39 cellular contexts compared by ENCODE assay signal in the genomic region with DNA sequence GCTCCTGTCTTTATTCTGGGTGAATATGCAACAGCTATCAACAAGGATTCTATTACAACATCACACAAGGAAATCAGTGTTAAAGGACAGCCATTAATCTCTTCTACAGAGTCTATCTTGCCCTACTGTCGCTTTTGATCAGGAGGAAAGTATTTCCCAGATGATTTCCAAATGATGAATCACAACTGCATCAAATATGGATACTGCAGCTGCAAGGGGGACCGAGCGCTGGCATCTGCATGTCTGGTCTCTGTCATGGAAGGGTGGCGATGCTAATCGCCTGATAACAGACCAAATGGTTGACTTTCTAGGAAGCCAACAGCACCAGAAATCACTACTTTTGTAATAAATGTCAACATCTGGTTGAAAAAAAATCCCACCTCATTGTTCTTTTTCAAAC. TPM values are rescaled to one million over a fixed set of nuclear protein-coding genes. Genes with fewer than 3 reads are reported as not detected.
"Had no signal": no experiment of that assay in that cellular context is flagged by ENCODE, and none has a peak within 500 bp of the region (broad histone marks: within the 10 kb centered on the region; RNA-seq: fewer than 3 reads in every experiment).

No MANE protein-coding gene starts in this region.

- H3K27ac ChIP-seq: adrenal gland, ascending aorta, body of pancreas, brain microvascular endothelial cell, breast epithelium, cardiac muscle cell had no signal

- FAIRE-seq: astrocyte had no signal

- H3K27me3 ChIP-seq: adrenal gland, ascending aorta, body of pancreas, brain microvascular endothelial cell, breast epithelium, cardiac muscle cell had no signal

- H3K4me1 ChIP-seq: adrenal gland, ascending aorta, body of pancreas, breast epithelium had no signal

- H3K36me3 ChIP-seq: adrenal gland, ascending aorta, brain microvascular endothelial cell, breast epithelium, cardiac muscle cell had no signal

- H3K4me3 ChIP-seq: adrenal gland, ascending aorta, body of pancreas, breast epithelium, cardiac muscle cell had no signal

- ATAC-seq: activated naive CD4-positive, alpha-beta T cell treated with anti-CD3 and anti-CD28 coated beads, Interleukin-2, amount 50 U/mL, for 72 hours; activated naive CD8-positive, alpha-beta T cell treated with anti-CD3 and anti-CD28 coated beads, Interleukin-2, amount 50 U/mL, for 24 hours; activated T-cell treated with anti-CD3 and anti-CD28 coated beads, Interleukin-2, amount 50 U/mL, for 4 hours; activated T-cell treated with anti-CD3 and anti-CD28 coated beads, Interleukin-2, amount 50 U/mL, for 72 hours; activated T-helper 17 cell treated with anti-CD3 and anti-CD28 coated beads, Interleukin-2, amount 50 U/mL, for 72 hours; body of pancreas had no signal

- DNase-seq: activated effector memory CD4-positive, alpha-beta T cell treated with anti-CD3 and anti-CD28 coated beads, Interleukin-2, amount 50 U/mL, for 16 hours; activated effector memory CD4-positive, alpha-beta T cell treated with Interleukin-2 at 50 U/mL for 16 hours; activated gamma-delta T cell; activated gamma-delta T cell treated with Interleukin-2 at 50 U/mL for 16 hours; activated naive CD4-positive, alpha-beta T cell; activated naive CD4-positive, alpha-beta T cell treated with anti-CD3 and anti-CD28 coated beads for 36 hours; activated naive CD4-positive, alpha-beta T cell treated with anti-CD3 and anti-CD28 coated beads, Interleukin-2, amount 10 ng/mL, durations not matched to agents 7 days and 5 days; activated naive CD4-positive, alpha-beta T cell treated with anti-CD3 and anti-CD28 coated beads, Interleukin-2, amount 50 U/mL, for 16 hours; activated naive CD4-positive, alpha-beta T cell treated with Interleukin-2 at 50 U/mL for 16 hours; activated naive CD8-positive, alpha-beta T cell treated with anti-CD3 and anti-CD28 coated beads for 36 hours; activated naive CD8-positive, alpha-beta T cell treated with anti-CD3 and anti-CD28 coated beads, Interleukin-2, amount 10 ng/mL, durations not matched to agents 7 days and 5 days; activated naive CD8-positive, alpha-beta T cell treated with anti-CD3 and anti-CD28 coated beads, Interleukin-2, amount 50 U/mL, for 24 hours; activated T-cell treated with anti-CD3 and anti-CD28 coated beads, Interleukin-2, amount 50 U/mL, for 24 hours; activated T-cell treated with anti-CD3 and anti-CD28 coated beads, Interleukin-2, amount 50 U/mL, for 4 hours; activated T-cell treated with anti-CD3 and anti-CD28 coated beads, Interleukin-2, amount 50 U/mL, for 48 hours; activated T-cell treated with anti-CD3 and anti-CD28 coated beads, Interleukin-2, amount 50 U/mL, for 72 hours; adrenal gland; amniotic stem cell; amygdala; anterior cingulate cortex; aorta; body of pancreas; brain microvascular endothelial cell; caudate nucleus; central memory CD4-positive, alpha-beta T cell; cerebellar nuclear complex had no signal

RNA-seq across cellular contexts. Expression of gene OR6B3, which starts 21.2 kb away (rescaled TPM):
- total RNA-seq: activated naive CD4-positive, alpha-beta T cell treated with anti-CD3 and anti-CD28 coated beads for 36 hours; activated naive CD4-positive, alpha-beta T cell treated with anti-CD3 and anti-CD28 coated beads, Interleukin-2, amount 50 U/mL, for 72 hours; activated naive CD8-positive, alpha-beta T cell treated with anti-CD3 and anti-CD28 coated beads for 36 hours; activated naive CD8-positive, alpha-beta T cell treated with anti-CD3 and anti-CD28 coated beads, Interleukin-2, amount 10 ng/mL, durations not matched to agents 7 days and 5 days; activated T-cell treated with anti-CD3 and anti-CD28 coated beads, Interleukin-2, amount 50 U/mL, for 4 hours; activated T-cell treated with anti-CD3 and anti-CD28 coated beads, Interleukin-2, amount 50 U/mL, for 72 hours; activated T-helper 1 cell treated with anti-CD3 and anti-CD28 coated beads, Interleukin-12 subunit alpha, Interleukin-12 subunit beta, Interleukin-2, Interleukin-4 antibody, amounts not matched to agents 30 ng/mL and 10 ng/mL and 1 ng/mL, durations not matched to agents 14 hours and 24 hours and 36 hours; activated T-helper 17 cell treated with anti-CD3 and anti-CD28 coated beads, Interleukin-2, amount 50 U/mL, for 72 hours; activated T-helper 2 cell treated with anti-CD3 and anti-CD28 coated beads, Interferon-gamma antibody, Interleukin-2, Interleukin-4, amounts not matched to agents 10 μg/mL and 5 μg/mL and 100 μg/mL, durations not matched to agents 14 hours and 24 hours and 36 hours; adrenal gland; aorta; ascending aorta; astrocyte; body of pancreas; bronchial epithelial cell; cardiac muscle cell; cardiac septum; cerebellum; chondrocyte had no signal
- polyA plus RNA-seq: adipose tissue, adrenal gland, aorta, cardiac muscle cell had no signal

RNA-seq across cellular contexts. Expression of gene OR6B2, which starts 44.3 kb away (rescaled TPM):
- total RNA-seq: activated naive CD4-positive, alpha-beta T cell treated with anti-CD3 and anti-CD28 coated beads for 36 hours; activated naive CD4-positive, alpha-beta T cell treated with anti-CD3 and anti-CD28 coated beads, Interleukin-2, amount 50 U/mL, for 72 hours; activated naive CD8-positive, alpha-beta T cell treated with anti-CD3 and anti-CD28 coated beads for 36 hours; activated naive CD8-positive, alpha-beta T cell treated with anti-CD3 and anti-CD28 coated beads, Interleukin-2, amount 10 ng/mL, durations not matched to agents 7 days and 5 days; activated T-cell treated with anti-CD3 and anti-CD28 coated beads, Interleukin-2, amount 50 U/mL, for 4 hours; activated T-cell treated with anti-CD3 and anti-CD28 coated beads, Interleukin-2, amount 50 U/mL, for 72 hours; activated T-helper 1 cell treated with anti-CD3 and anti-CD28 coated beads, Interleukin-12 subunit alpha, Interleukin-12 subunit beta, Interleukin-2, Interleukin-4 antibody, amounts not matched to agents 30 ng/mL and 10 ng/mL and 1 ng/mL, durations not matched to agents 14 hours and 24 hours and 36 hours; activated T-helper 17 cell treated with anti-CD3 and anti-CD28 coated beads, Interleukin-2, amount 50 U/mL, for 72 hours; activated T-helper 2 cell treated with anti-CD3 and anti-CD28 coated beads, Interferon-gamma antibody, Interleukin-2, Interleukin-4, amounts not matched to agents 10 μg/mL and 5 μg/mL and 100 μg/mL, durations not matched to agents 14 hours and 24 hours and 36 hours; adrenal gland; aorta; ascending aorta; astrocyte; body of pancreas; breast epithelium; bronchial epithelial cell; cardiac muscle cell; cardiac septum; cerebellum; chondrocyte had no signal
- polyA plus RNA-seq: adipose tissue, aorta, cardiac muscle cell had no signal
